Comparison of ENCODE assay signal across 1 cellular context in the genomic region with DNA sequence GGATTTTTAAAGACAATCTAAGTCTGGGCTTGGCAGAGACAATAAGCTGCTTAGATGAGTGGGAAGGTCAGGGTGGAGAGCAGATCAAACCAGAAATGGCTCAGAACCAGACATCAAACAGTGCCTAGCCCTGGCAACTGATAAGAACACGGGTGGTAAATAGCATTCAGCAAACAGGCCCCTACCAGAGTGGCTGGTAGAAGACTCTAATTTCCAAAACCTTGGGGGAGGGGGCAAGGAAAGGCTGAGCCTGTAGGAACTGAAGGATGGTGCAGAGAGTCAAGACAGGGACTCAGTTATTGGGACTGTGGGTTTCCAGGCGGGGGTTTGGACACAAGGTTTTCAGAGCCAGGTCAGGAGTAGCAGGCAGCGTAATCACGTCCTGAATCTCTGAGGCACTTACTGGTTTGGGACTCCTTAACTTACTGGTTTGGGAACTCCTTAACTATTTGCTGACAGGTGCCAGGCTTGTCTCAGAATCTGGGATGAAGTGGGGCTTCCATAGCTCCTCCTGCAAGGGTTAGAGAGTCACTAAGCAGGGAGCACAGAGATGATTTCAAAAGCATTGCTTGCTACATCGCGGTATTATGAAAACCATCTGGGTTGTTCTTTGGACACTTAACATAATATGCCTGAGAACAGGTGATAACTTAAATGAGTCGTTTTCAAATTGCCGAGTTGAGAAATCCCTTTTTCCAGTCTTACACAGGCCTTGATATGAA.
TF ChIP-seq lines count a peak whose summit lies in the region.

No MANE protein-coding gene starts in this region.

TF ChIP-seq in HepG2, 621 proteins besides CTCF, POLR2A, EP300 and RAD21 (continued from another document and continues in another):
- TF ChIP-seq MIER2 (CRISPR knock-in tag; IDR thresholded peaks at IDR 0.05), result no peak
- no peak for TF ChIP-seq FOXK1 (CRISPR knock-in tag; IDR thresholded peaks at IDR 0.05; ENCODE audit: borderline replicate concordance, low read depth)
- peak; percentile 58; the same call in 1 of the 2 replicates for TF ChIP-seq RXRA (CRISPR knock-in tag; IDR thresholded peaks at IDR 0.05)
- TF ChIP-seq HES4 (CRISPR knock-in tag; IDR thresholded peaks at IDR 0.05; ENCODE audit: borderline replicate concordance), result no peak
- no peak for TF ChIP-seq SCMH1 (CRISPR knock-in tag; IDR thresholded peaks at IDR 0.05; ENCODE audit: borderline replicate concordance)
- TF ChIP-seq, protein P1, sequence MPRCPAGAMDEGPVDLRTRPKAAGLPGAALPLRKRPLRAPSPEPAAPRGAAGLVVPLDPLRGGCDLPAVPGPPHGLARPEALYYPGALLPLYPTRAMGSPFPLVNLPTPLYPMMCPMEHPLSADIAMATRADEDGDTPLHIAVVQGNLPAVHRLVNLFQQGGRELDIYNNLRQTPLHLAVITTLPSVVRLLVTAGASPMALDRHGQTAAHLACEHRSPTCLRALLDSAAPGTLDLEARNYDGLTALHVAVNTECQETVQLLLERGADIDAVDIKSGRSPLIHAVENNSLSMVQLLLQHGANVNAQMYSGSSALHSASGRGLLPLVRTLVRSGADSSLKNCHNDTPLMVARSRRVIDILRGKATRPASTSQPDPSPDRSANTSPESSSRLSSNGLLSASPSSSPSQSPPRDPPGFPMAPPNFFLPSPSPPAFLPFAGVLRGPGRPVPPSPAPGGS (CRISPR knock-in tag; IDR thresholded peaks at IDR 0.05), result no peak
- TF ChIP-seq ZSCAN29 (CRISPR knock-in tag; conservative IDR thresholded peaks at IDR 0.05), result no peak
- no peak for TF ChIP-seq ZNF367 (CRISPR knock-in tag; IDR thresholded peaks at IDR 0.05; ENCODE audit: borderline replicate concordance)
- 0 out of 2 replicates have a peak, but pooled peaks have one; percentile 33 for TF ChIP-seq SP5 (CRISPR knock-in tag; IDR thresholded peaks at IDR 0.05; ENCODE audit: borderline replicate concordance, low read depth)
- TF ChIP-seq KDM6A (CRISPR knock-in tag; IDR thresholded peaks at IDR 0.05; ENCODE audit: low read depth), result no peak
- TF ChIP-seq, protein P2, sequence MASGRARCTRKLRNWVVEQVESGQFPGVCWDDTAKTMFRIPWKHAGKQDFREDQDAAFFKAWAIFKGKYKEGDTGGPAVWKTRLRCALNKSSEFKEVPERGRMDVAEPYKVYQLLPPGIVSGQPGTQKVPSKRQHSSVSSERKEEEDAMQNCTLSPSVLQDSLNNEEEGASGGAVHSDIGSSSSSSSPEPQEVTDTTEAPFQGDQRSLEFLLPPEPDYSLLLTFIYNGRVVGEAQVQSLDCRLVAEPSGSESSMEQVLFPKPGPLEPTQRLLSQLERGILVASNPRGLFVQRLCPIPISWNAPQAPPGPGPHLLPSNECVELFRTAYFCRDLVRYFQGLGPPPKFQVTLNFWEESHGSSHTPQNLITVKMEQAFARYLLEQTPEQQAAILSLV (CRISPR knock-in tag; IDR thresholded peaks at IDR 0.05; ENCODE audit: borderline replicate concordance), result no peak
- no peak for TF ChIP-seq ADNP (CRISPR knock-in tag; IDR thresholded peaks at IDR 0.05)
- TF ChIP-seq ZFP41 (CRISPR knock-in tag; IDR thresholded peaks at IDR 0.05; ENCODE audit: borderline replicate concordance), result no peak
- no peak for TF ChIP-seq ZNF552 (CRISPR knock-in tag; IDR thresholded peaks at IDR 0.05; ENCODE audit: borderline replicate concordance)
- peak; percentile 13; the same call in 1 of the 2 replicates for TF ChIP-seq SAP130 (CRISPR knock-in tag; IDR thresholded peaks at IDR 0.05; ENCODE audit: low read depth)
- TF ChIP-seq TAF1 (CRISPR knock-in tag; IDR thresholded peaks at IDR 0.05), result no peak
- no peak for TF ChIP-seq ZNF484 (CRISPR knock-in tag; IDR thresholded peaks at IDR 0.05; ENCODE audit: borderline replicate concordance, low read depth)
- TF ChIP-seq PITX1 (CRISPR knock-in tag; IDR thresholded peaks at IDR 0.05), result peak; percentile 49; the same call in 1 of the 2 replicates
- TF ChIP-seq TBP (CRISPR knock-in tag; IDR thresholded peaks at IDR 0.05), result no peak
- TF ChIP-seq YEATS4 (CRISPR knock-in tag; IDR thresholded peaks at IDR 0.05; ENCODE audit: borderline replicate concordance), result no peak
- TF ChIP-seq, protein P3, sequence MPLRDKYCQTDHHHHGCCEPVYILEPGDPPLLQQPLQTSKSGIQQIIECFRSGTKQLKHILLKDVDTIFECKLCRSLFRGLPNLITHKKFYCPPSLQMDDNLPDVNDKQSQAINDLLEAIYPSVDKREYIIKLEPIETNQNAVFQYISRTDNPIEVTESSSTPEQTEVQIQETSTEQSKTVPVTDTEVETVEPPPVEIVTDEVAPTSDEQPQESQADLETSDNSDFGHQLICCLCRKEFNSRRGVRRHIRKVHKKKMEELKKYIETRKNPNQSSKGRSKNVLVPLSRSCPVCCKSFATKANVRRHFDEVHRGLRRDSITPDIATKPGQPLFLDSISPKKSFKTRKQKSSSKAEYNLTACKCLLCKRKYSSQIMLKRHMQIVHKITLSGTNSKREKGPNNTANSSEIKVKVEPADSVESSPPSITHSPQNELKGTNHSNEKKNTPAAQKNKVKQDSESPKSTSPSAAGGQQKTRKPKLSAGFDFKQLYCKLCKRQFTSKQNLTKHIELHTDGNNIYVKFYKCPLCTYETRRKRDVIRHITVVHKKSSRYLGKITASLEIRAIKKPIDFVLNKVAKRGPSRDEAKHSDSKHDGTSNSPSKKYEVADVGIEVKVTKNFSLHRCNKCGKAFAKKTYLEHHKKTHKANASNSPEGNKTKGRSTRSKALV (CRISPR knock-in tag; IDR thresholded peaks at IDR 0.05), result no peak
- TF ChIP-seq ZNF17 (CRISPR knock-in tag; IDR thresholded peaks at IDR 0.05), result no peak
- TF ChIP-seq, protein P4, sequence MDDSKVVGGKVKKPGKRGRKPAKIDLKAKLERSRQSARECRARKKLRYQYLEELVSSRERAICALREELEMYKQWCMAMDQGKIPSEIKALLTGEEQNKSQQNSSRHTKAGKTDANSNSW (CRISPR knock-in tag; IDR thresholded peaks at IDR 0.05; ENCODE audit: borderline replicate concordance), result no peak
- TF ChIP-seq NCOA2 (CRISPR knock-in tag; IDR thresholded peaks at IDR 0.05), result peak; percentile 78
- no peak for TF ChIP-seq NR2F1 (CRISPR knock-in tag; IDR thresholded peaks at IDR 0.05)
- TF ChIP-seq ZFP36 (IDR thresholded peaks at IDR 0.05; ENCODE audit: borderline replicate concordance, low read depth, low read length, partially characterized antibody), result no peak
- TF ChIP-seq TOPORS (CRISPR knock-in tag; IDR thresholded peaks at IDR 0.05), result no peak
- no peak for TF ChIP-seq U2AF1 (optimal IDR thresholded peaks at IDR 0.05; ENCODE audit: low read depth, low read length)
- no peak for TF ChIP-seq ZNF841 (CRISPR knock-in tag; IDR thresholded peaks at IDR 0.05; ENCODE audit: borderline replicate concordance)
- TF ChIP-seq, protein P5, sequence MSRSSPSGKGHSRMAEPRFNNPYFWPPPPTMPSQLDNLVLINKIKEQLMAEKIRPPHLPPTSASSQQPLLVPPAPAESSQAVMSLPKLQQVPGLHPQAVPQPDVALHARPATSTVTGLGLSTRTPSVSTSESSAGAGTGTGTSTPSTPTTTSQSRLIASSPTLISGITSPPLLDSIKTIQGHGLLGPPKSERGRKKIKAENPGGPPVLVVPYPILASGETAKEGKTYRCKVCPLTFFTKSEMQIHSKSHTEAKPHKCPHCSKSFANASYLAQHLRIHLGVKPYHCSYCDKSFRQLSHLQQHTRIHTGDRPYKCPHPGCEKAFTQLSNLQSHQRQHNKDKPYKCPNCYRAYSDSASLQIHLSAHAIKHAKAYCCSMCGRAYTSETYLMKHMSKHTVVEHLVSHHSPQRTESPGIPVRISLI (CRISPR knock-in tag; IDR thresholded peaks at IDR 0.05; ENCODE audit: borderline replicate concordance), result no peak
- TF ChIP-seq JUND (CRISPR knock-in tag; IDR thresholded peaks at IDR 0.05), result no peak
- TF ChIP-seq, protein P6, sequence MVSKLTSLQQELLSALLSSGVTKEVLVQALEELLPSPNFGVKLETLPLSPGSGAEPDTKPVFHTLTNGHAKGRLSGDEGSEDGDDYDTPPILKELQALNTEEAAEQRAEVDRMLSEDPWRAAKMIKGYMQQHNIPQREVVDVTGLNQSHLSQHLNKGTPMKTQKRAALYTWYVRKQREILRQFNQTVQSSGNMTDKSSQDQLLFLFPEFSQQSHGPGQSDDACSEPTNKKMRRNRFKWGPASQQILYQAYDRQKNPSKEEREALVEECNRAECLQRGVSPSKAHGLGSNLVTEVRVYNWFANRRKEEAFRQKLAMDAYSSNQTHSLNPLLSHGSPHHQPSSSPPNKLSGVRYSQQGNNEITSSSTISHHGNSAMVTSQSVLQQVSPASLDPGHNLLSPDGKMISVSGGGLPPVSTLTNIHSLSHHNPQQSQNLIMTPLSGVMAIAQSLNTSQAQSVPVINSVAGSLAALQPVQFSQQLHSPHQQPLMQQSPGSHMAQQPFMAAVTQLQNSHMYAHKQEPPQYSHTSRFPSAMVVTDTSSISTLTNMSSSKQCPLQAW (CRISPR knock-in tag; IDR thresholded peaks at IDR 0.05), result 0 out of 2 replicates have a peak, but pooled peaks have one; percentile 19
- no peak; a peak in 1 of 4 replicates for TF ChIP-seq KLF16 (CRISPR knock-in tag; IDR thresholded peaks at IDR 0.05)
- peak; percentile 31; the same call in 1 of the 2 replicates for TF ChIP-seq GATAD2A (CRISPR knock-in tag; IDR thresholded peaks at IDR 0.05)
- TF ChIP-seq ZNF180 (CRISPR knock-in tag; IDR thresholded peaks at IDR 0.05; ENCODE audit: borderline replicate concordance, low read depth), result no peak
- no peak for TF ChIP-seq DNMT1 (CRISPR knock-in tag; IDR thresholded peaks at IDR 0.05)
- TF ChIP-seq GFI1 (CRISPR knock-in tag; IDR thresholded peaks at IDR 0.05; ENCODE audit: borderline replicate concordance), result peak; percentile 27; the same call in 1 of the 2 replicates
- no peak for TF ChIP-seq ZNF138 (CRISPR knock-in tag; IDR thresholded peaks at IDR 0.05; ENCODE audit: low read depth)
- no peak for TF ChIP-seq TCF12 (IDR thresholded peaks at IDR 0.05)
- TF ChIP-seq TCF12 (CRISPR knock-in tag; IDR thresholded peaks at IDR 0.05), result no peak
- TF ChIP-seq, protein P7, sequence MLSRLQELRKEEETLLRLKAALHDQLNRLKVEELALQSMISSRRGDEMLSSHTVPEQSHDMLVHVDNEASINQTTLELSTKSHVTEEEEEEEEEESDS (CRISPR knock-in tag; IDR thresholded peaks at IDR 0.05; ENCODE audit: borderline replicate concordance), result no peak
- TF ChIP-seq ZNF251 (CRISPR knock-in tag; IDR thresholded peaks at IDR 0.05), result no peak
- peak; percentile 22; the same call in 1 of the 2 replicates for TF ChIP-seq PHF8 (CRISPR knock-in tag; IDR thresholded peaks at IDR 0.05)
- TF ChIP-seq, protein P8, sequence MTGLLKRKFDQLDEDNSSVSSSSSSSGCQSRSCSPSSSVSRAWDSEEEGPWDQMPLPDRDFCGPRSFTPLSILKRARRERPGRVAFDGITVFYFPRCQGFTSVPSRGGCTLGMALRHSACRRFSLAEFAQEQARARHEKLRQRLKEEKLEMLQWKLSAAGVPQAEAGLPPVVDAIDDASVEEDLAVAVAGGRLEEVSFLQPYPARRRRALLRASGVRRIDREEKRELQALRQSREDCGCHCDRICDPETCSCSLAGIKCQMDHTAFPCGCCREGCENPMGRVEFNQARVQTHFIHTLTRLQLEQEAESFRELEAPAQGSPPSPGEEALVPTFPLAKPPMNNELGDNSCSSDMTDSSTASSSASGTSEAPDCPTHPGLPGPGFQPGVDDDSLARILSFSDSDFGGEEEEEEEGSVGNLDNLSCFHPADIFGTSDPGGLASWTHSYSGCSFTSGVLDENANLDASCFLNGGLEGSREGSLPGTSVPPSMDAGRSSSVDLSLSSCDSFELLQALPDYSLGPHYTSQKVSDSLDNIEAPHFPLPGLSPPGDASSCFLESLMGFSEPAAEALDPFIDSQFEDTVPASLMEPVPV (CRISPR knock-in tag; IDR thresholded peaks at IDR 0.05), result 0 out of 2 replicates have a peak, but pooled peaks have one; percentile 51
- TF ChIP-seq, protein P9, sequence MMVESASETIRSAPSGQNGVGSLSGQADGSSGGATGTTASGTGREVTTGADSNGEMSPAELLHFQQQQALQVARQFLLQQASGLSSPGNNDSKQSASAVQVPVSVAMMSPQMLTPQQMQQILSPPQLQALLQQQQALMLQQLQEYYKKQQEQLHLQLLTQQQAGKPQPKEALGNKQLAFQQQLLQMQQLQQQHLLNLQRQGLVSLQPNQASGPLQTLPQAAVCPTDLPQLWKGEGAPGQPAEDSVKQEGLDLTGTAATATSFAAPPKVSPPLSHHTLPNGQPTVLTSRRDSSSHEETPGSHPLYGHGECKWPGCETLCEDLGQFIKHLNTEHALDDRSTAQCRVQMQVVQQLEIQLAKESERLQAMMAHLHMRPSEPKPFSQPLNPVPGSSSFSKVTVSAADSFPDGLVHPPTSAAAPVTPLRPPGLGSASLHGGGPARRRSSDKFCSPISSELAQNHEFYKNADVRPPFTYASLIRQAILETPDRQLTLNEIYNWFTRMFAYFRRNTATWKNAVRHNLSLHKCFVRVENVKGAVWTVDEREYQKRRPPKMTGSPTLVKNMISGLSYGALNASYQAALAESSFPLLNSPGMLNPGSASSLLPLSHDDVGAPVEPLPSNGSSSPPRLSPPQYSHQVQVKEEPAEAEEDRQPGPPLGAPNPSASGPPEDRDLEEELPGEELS (CRISPR knock-in tag; IDR thresholded peaks at IDR 0.05), result peak; percentile 63
- TF ChIP-seq, protein P10, sequence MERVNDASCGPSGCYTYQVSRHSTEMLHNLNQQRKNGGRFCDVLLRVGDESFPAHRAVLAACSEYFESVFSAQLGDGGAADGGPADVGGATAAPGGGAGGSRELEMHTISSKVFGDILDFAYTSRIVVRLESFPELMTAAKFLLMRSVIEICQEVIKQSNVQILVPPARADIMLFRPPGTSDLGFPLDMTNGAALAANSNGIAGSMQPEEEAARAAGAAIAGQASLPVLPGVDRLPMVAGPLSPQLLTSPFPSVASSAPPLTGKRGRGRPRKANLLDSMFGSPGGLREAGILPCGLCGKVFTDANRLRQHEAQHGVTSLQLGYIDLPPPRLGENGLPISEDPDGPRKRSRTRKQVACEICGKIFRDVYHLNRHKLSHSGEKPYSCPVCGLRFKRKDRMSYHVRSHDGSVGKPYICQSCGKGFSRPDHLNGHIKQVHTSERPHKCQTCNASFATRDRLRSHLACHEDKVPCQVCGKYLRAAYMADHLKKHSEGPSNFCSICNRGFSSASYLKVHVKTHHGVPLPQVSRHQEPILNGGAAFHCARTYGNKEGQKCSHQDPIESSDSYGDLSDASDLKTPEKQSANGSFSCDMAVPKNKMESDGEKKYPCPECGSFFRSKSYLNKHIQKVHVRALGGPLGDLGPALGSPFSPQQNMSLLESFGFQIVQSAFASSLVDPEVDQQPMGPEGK (CRISPR knock-in tag; IDR thresholded peaks at IDR 0.05), result peak; percentile 79
